ENCODE assay signal across 21 cellular contexts in the genomic region with DNA sequence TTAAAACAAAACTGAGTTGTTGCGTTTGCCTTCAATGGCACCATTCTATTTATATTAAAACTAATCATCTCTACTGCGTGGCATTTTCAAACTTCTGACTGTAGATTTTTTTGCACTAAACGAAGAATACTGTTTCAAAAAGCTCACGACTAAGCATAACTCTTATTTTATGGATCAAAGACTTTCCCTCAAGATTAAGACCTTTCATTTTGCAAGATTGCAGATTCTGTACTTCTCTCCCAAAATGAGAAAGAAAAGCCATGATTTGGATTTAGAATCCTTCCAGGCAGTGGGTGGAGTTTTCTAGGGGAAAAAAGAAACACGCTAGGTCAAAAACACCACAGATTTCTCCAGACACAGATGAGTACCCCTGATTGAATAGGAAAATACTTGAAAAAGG.
DNase-seq lines count a peak whose midpoint lies in the region; ATAC-seq, FAIRE-seq and TF ChIP-seq lines count a peak whose summit lies in the region.
"Had no signal": no experiment of that assay in that cellular context is flagged by ENCODE, and none has a peak within 500 bp of the region (broad histone marks: within the 10 kb centered on the region; RNA-seq: fewer than 3 reads in every experiment).

No MANE protein-coding gene starts in this region.

- H2BK5ac ChIP-seq in IMR-90 (ENCODE audit: low read depth, low read length, poor library complexity, severe bottlenecking) = no peak overlapping the region

- POLR2A ChIA-PET in IMR-90 (lab: Charles Lee; ENCODE audit: unreplicated experiment) (no interaction called here), K562 (lab: Yijun Ruan, JAX) (no interaction called here)

- H3K4me1 ChIP-seq in IMR-90 (ENCODE audit: control insufficient read depth, insufficient read depth, low read length) = peaks cover 6% of the 10 kb centered on the region
- H3K4me1 ChIP-seq in K562 (replicated peaks in 1 of 2; ENCODE audit: control insufficient read depth in 2 of 2, insufficient read depth in 2 of 2, low read length in 2 of 2) = peaks cover 18 to 50% of the 10 kb centered on the region in 2 experiments

- no peak for TF ChIP-seq CTCF in IMR-90 (conservative IDR thresholded peaks at IDR 0.05; ENCODE audit: low read depth, low read length)
- no peak for TF ChIP-seq CTCF in K562 (IDR thresholded peaks at IDR 0.05 in 2 of 3, conservative IDR thresholded peaks at IDR 0.05 in 1 of 3; ENCODE audit: insufficient read depth in 2 of 3, low read depth in 1 of 3, low read length in 3 of 3)
- TF ChIP-seq CTCF in nephron (IDR thresholded peaks at IDR 0.05; ENCODE audit: unreplicated experiment in 3 of 3) = no peak

- no peak overlapping the region for H2BK20ac ChIP-seq in IMR-90 (ENCODE audit: low read depth, low read length)

- no peak overlapping the region for H3K18ac ChIP-seq in IMR-90 (ENCODE audit: low read depth, low read length)

- CTCF ChIA-PET in IMR-90 (lab: Yijun Ruan, JAX) = no interaction called here
- CTCF ChIA-PET in K562 (lab: Yijun Ruan, JAX; ENCODE audit: low intra/inter-chr PET ratio) = no interaction called here

- H3K9me3 Mint-ChIP-seq in nephron = no peaks in the 10 kb centered on the region
- H3K9me3 Mint-ChIP-seq: GM23338, HFFc6 had no signal

- H4K20me1 ChIP-seq in IMR-90 (ENCODE audit: insufficient read depth, low read length) (no peaks in the 10 kb centered on the region), K562 (replicated peaks; ENCODE audit: control insufficient read depth, insufficient read depth, low read length) (no peaks in the 10 kb centered on the region)
- H4K20me1 ChIP-seq: BLaER1 had no signal

- H3K4me1 Mint-ChIP-seq in nephron = peaks cover 56% of the 10 kb centered on the region
- H3K4me1 Mint-ChIP-seq: CD14-positive monocyte, IgD-negative memory B cell had no signal

- peak overlapping the region; percentile 65 to 87 (median 83) for H3K27ac Mint-ChIP-seq in nephron
- H3K27ac Mint-ChIP-seq: CD14-positive monocyte; CD4-positive, alpha-beta memory T cell; GM23338; HFFc6; IgD-negative memory B cell had no signal

- FAIRE-seq in K562 (lab: Jason Lieb, UNC) = no peak
- FAIRE-seq: A204.1, GM12892, GM18507, H54 had no signal

- H3K27me3 Mint-ChIP-seq in nephron (ENCODE audit: low read depth) = no peaks in the 10 kb centered on the region
- H3K27me3 Mint-ChIP-seq: CD4-positive, alpha-beta memory T cell; IgD-negative memory B cell had no signal

- BruUV-seq in IMR-90 (replicated peaks; lab: Mats Ljungman, UMichigan) (no TSS peak), K562 (replicated peaks; lab: Mats Ljungman, UMichigan) (no TSS peak)

- H3K9me3 ChIP-seq in IMR-90 (ENCODE audit: control insufficient read depth, insufficient read depth, low read length) (no peaks in the 10 kb centered on the region), K562 (replicated peaks; ENCODE audit: control insufficient read depth, insufficient read depth, low read depth, low read length) (no peaks in the 10 kb centered on the region)
- H3K9me3 ChIP-seq: BLaER1 had no signal

- TF ChIP-seq POLR2A in IMR-90 (IDR thresholded peaks at IDR 0.05; ENCODE audit: low read depth, low read length) = no peak
- TF ChIP-seq POLR2A in K562 (conservative IDR thresholded peaks at IDR 0.05) = no peak

- 0% methylated on average over 1 of the region's 5 CpGs; no CpG with 5 or more reads in 1 of the 2 experiments for WGBS in IMR-90 (ENCODE audit: extremely low coverage in 2 of 2, insufficient read length in 1 of 2), 2 experiments
- 81% methylated on average over 5 of the region's 5 CpGs for WGBS in K562 (ENCODE audit: insufficient coverage, low coverage, missing lambda C conversion rate)

- H3K14ac ChIP-seq in IMR-90 (replicated peaks; ENCODE audit: low read depth, low read length) = no peak overlapping the region

- no peak overlapping the region for H3K23ac ChIP-seq in IMR-90 (ENCODE audit: low read depth, low read length)

- H3K36me3 ChIP-seq in IMR-90 (ENCODE audit: control insufficient read depth, insufficient read depth, low read length) = no peaks in the 10 kb centered on the region
- H3K36me3 ChIP-seq in K562 (ENCODE audit: control insufficient read depth, insufficient read depth, low read length) = peaks cover 39% of the 10 kb centered on the region
- H3K36me3 ChIP-seq: BLaER1 had no signal

- H3K27me3 ChIP-seq in IMR-90 (ENCODE audit: control insufficient read depth, insufficient read depth, low read length) (no peaks in the 10 kb centered on the region), K562 (ENCODE audit: control insufficient read depth in 2 of 2, insufficient read depth in 2 of 2, low read length in 2 of 2) (no peaks in the 10 kb centered on the region)
- H3K27me3 ChIP-seq: BLaER1 had no signal

- intact Hi-C loops in IMR-90 (cut with micrococcal nuclease) = no loop called here
- intact Hi-C loops in K562 (cut with micrococcal nuclease) = loop anchor here (5.0 kb wide), 1 partner anchor 71 kb away; no protein-coding TSS in a partner anchor

- H3K36me3 Mint-ChIP-seq in nephron (ENCODE audit: low read depth) = no peaks in the 10 kb centered on the region
- H3K36me3 Mint-ChIP-seq: CD14-positive monocyte; CD4-positive, alpha-beta memory T cell; IgD-negative memory B cell had no signal

- H3K4me2 ChIP-seq in IMR-90 (ENCODE audit: low read depth, low read length) (no peak overlapping the region), K562 (ENCODE audit: insufficient read depth, low read length) (no peak overlapping the region)
- H3K4me2 ChIP-seq: BLaER1, GM23338 had no signal

- no peak for DNase-seq in IMR-90
- DNase-seq in K562 (ENCODE audit: extremely low read depth in 1 of 4, low spot score in 3 of 4) = no peak
- DNase-seq in activated T-cell treated with anti-CD3 and anti-CD28 coated beads, Interleukin-2, amount 50 U/mL, for 1 hour = no peak
- no peak for DNase-seq in NCI-H1417 treated with DMSO at 0.1 percent for 48 hours (lab: John Stamatoyannopoulos, UW)
- DNase-seq: CD4-positive, alpha-beta memory T cell; DMS153; DMS79; GDM1 had no signal

- H3K56ac ChIP-seq in IMR-90 (ENCODE audit: extremely low read depth, insufficient read depth, low read length) = no peak overlapping the region

- H3K9ac ChIP-seq in IMR-90 (ENCODE audit: low read depth, low read length) (no peak overlapping the region), K562 (ENCODE audit: insufficient read depth in 1 of 2, low read depth in 2 of 2, low read length in 2 of 2) (no peak overlapping the region)
- H3K9ac ChIP-seq: BLaER1 had no signal

- TF ChIP-seq RAD21 in IMR-90 (IDR thresholded peaks at IDR 0.05; ENCODE audit: low read length) (no peak), K562 (CRISPR knock-in tag; conservative IDR thresholded peaks at IDR 0.05 in 1 of 2, IDR thresholded peaks at IDR 0.05 in 1 of 2) (no peak)

- no peak for ATAC-seq in IMR-90 (ENCODE audit: low read depth)
- ATAC-seq in K562 = no peak
- ATAC-seq in GM18861 (IDR thresholded peaks at IDR 0.05; ENCODE audit: unreplicated experiment) = no peak
- ATAC-seq: GM23338, HCT116 had no signal

- H4K8ac ChIP-seq in IMR-90 (ENCODE audit: low read depth in 2 of 2, low read length in 2 of 2) = no peak overlapping the region

- peaks cover 6% of the 10 kb centered on the region; the same call in 1 of the 2 replicates for H3K9me1 ChIP-seq in IMR-90 (ENCODE audit: insufficient read depth, low read length)
- no peaks in the 10 kb centered on the region for H3K9me1 ChIP-seq in K562 (ENCODE audit: control insufficient read depth, insufficient read depth, low read length)

- no peak overlapping the region for H2AFZ ChIP-seq in IMR-90 (replicated peaks; ENCODE audit: low read length, poor library complexity)
- no peak overlapping the region for H2AFZ ChIP-seq in K562 (ENCODE audit: low read depth, low read length)
- H2AFZ ChIP-seq: GM23338 had no signal

- in situ Hi-C loops in IMR-90 (cut with MboI; ENCODE audit: low sequenced_read_pairs) (no loop called here), K562 (cut with MboI) (no loop called here)

- no peak overlapping the region for H4K5ac ChIP-seq in IMR-90 (ENCODE audit: low read depth, low read length)

- peaks cover 68% of the 10 kb centered on the region for H3K79me2 ChIP-seq in K562 (ENCODE audit: control insufficient read depth, insufficient read depth, low read length)

- no peak for TF ChIP-seq EP300 in K562 (IDR thresholded peaks at IDR 0.05; ENCODE audit: low read length)

- H3K79me1 ChIP-seq in IMR-90 (ENCODE audit: low read depth in 1 of 2, low read length in 2 of 2) = no peaks in the 10 kb centered on the region

- no peak overlapping the region for H3K4ac ChIP-seq in IMR-90 (ENCODE audit: low read depth, low read length)

- H4K91ac ChIP-seq in IMR-90 (ENCODE audit: insufficient read depth, low read depth, low read length) = no peak overlapping the region

- H2BK120ac ChIP-seq in IMR-90 (ENCODE audit: low read depth, low read length) = no peak overlapping the region

- no peak overlapping the region for H2AK5ac ChIP-seq in IMR-90 (ENCODE audit: low read depth, low read length)

- H3K27ac ChIP-seq in IMR-90 (ENCODE audit: insufficient read depth, low read length) (no peak overlapping the region), K562 (ENCODE audit: extremely low read depth, low read depth, low read length) (no peak overlapping the region)
- H3K27ac ChIP-seq: BLaER1, HL-60 had no signal

- no peak overlapping the region for H2AK9ac ChIP-seq in IMR-90 (replicated peaks; ENCODE audit: low read depth, low read length, poor library complexity)

- H3K4me3 Mint-ChIP-seq in nephron = no peak overlapping the region
- H3K4me3 Mint-ChIP-seq: CD14-positive monocyte; CD4-positive, alpha-beta memory T cell; GM23338; HFFc6; IgD-negative memory B cell had no signal

- dilution Hi-C loops in IMR-90 (cut with HindIII; ENCODE audit: low sequenced_read_pairs, unreplicated experiment) = no loop called here

- H3K4me3 ChIP-seq in IMR-90 (ENCODE audit: insufficient read depth, low read depth, low read length) (no peak overlapping the region), K562 (no peak overlapping the region)
- H3K4me3 ChIP-seq: BLaER1, GM23338 had no signal

- H2BK15ac ChIP-seq in IMR-90 (ENCODE audit: low read depth, low read length) = no peak overlapping the region

TF ChIP-seq in IMR-90, 13 proteins besides CTCF, POLR2A, EP300 and RAD21 (continues in another document):
- TF ChIP-seq RFX5 (IDR thresholded peaks at IDR 0.05; ENCODE audit: low read depth, low read length) = no peak

TF ChIP-seq in K562, 482 proteins besides CTCF, POLR2A, EP300 and RAD21 (continues in another document):
- TF ChIP-seq MAFF (IDR thresholded peaks at IDR 0.05; ENCODE audit: low read length) (peak; percentile 37), DNMT1 (IDR thresholded peaks at IDR 0.05) (no peak), JUNB (CRISPR knock-in tag; conservative IDR thresholded peaks at IDR 0.05) (no peak), POLR2B (IDR thresholded peaks at IDR 0.05; ENCODE audit: low read depth, partially characterized antibody) (no peak)
